Comparison of ENCODE assay signal across 9 cellular contexts in genomic region chr2:26184086-26184485, GRCh38. TPM values are rescaled to one million over a fixed set of nuclear protein-coding genes. Genes with fewer than 3 reads are reported as not detected.
DNase-seq lines count a peak whose midpoint lies in the region; ATAC-seq, FAIRE-seq and TF ChIP-seq lines count a peak whose summit lies in the region.
"Had no signal": no experiment of that assay in that cellular context is flagged by ENCODE, and none has a peak within 500 bp of the region (broad histone marks: within the 10 kb centered on the region; RNA-seq: fewer than 3 reads in every experiment).

No MANE protein-coding gene starts in this region.

- peak overlapping the region; percentile 84 for H3K23ac ChIP-seq in mesendoderm (ENCODE audit: low read length)

- no peak overlapping the region for H3K18ac ChIP-seq in mesendoderm (ENCODE audit: low read length)

- no peak overlapping the region for H2AK5ac ChIP-seq in mesendoderm (ENCODE audit: low read length)

- H3K36me3 ChIP-seq in bronchial epithelial cell (ENCODE audit: control insufficient read depth, insufficient read depth, low read length) (no peaks in the 10 kb centered on the region), mesendoderm (ENCODE audit: control insufficient read depth, insufficient read depth, low read length) (peaks cover 2% of the 10 kb centered on the region), thymus (ENCODE audit: control insufficient read depth, insufficient read depth) (no peaks in the 10 kb centered on the region)

- peak overlapping the region; percentile 88 for H3K4me2 ChIP-seq in mesendoderm (ENCODE audit: low read length)

- no peak overlapping the region for H2BK15ac ChIP-seq in mesendoderm (replicated peaks; ENCODE audit: low read depth)

- peaks cover 16% of the 10 kb centered on the region for H3K27me3 Mint-ChIP-seq in activated T-cell treated with anti-CD3 and anti-CD28 coated beads, Interleukin-2, amount 50 U/mL, for 72 hours (ENCODE audit: low read depth)

- H3K27ac ChIP-seq in mesendoderm (ENCODE audit: low read depth, low read length): no peak overlapping the region
- H3K27ac ChIP-seq in thymus (ENCODE audit: low read depth): no peak overlapping the region
- H3K27ac ChIP-seq: SK-N-MC had no signal

- in situ Hi-C loops in G401 (cut with HindIII; ENCODE audit: low sequenced_read_pairs): no loop called here

- H3K27me3 ChIP-seq in bronchial epithelial cell (ENCODE audit: control insufficient read depth, insufficient read depth, low read length) (no peaks in the 10 kb centered on the region), mesendoderm (ENCODE audit: insufficient read depth, low read length, poor library complexity) (no peaks in the 10 kb centered on the region), thymus (ENCODE audit: control insufficient read depth, insufficient read depth) (peaks cover 8% of the 10 kb centered on the region)

- DNase-seq in activated T-cell treated with anti-CD3 and anti-CD28 coated beads, Interleukin-2, amount 50 U/mL, for 72 hours: no peak
- no peak for DNase-seq in activated T-cell treated with anti-CD3 and anti-CD28 coated beads, Interleukin-2, amount 50 U/mL, for 1 hour
- DNase-seq in bronchial epithelial cell (ENCODE audit: low read depth) (no peak), mesendoderm (no peak), CD1c-positive myeloid dendritic cell (ENCODE audit: extremely low spot score) (no peak), G401 (ENCODE audit: low spot score) (no peak)

- no peaks in the 10 kb centered on the region for H3K9me3 ChIP-seq in thymus (ENCODE audit: control insufficient read depth)

- H4K8ac ChIP-seq in mesendoderm (ENCODE audit: low read depth, low read length): no peak overlapping the region

- peaks cover 3% of the 10 kb centered on the region for H3K4me1 ChIP-seq in mesendoderm (ENCODE audit: control insufficient read depth, low read depth, low read length)
- peaks cover 3% of the 10 kb centered on the region for H3K4me1 ChIP-seq in thymus (ENCODE audit: control insufficient read depth, insufficient read depth, low read length)

- H3K4me3 Mint-ChIP-seq in activated T-cell treated with anti-CD3 and anti-CD28 coated beads, Interleukin-2, amount 50 U/mL, for 72 hours: peak overlapping the region; percentile 68 to 70

- H3K79me2 ChIP-seq in mesendoderm (ENCODE audit: control insufficient read depth, insufficient read depth, low read length): no peaks in the 10 kb centered on the region

- WGBS in mesendoderm (ENCODE audit: extremely low coverage, insufficient coverage, low lambda C conversion rate): no CpG with 5 or more reads among the region's 35 CpGs
- WGBS in thymus: 74% methylated on average over 35 of the region's 35 CpGs

- no peak overlapping the region for H4K5ac ChIP-seq in mesendoderm (ENCODE audit: low read length)

- H3K4me3 ChIP-seq in bronchial epithelial cell (ENCODE audit: low read depth, low read length) (peak overlapping the region; percentile 27), mesendoderm (ENCODE audit: low read length) (no peak overlapping the region), thymus (ENCODE audit: low read length) (peak overlapping the region; percentile 55)
- H3K4me3 ChIP-seq: SK-N-MC had no signal

- H2BK120ac ChIP-seq in mesendoderm (ENCODE audit: low read depth, low read length): no peak overlapping the region

- no peak overlapping the region for H2BK5ac ChIP-seq in mesendoderm (ENCODE audit: low read length)

- H3K4ac ChIP-seq in mesendoderm (ENCODE audit: low read depth, low read length): no peak overlapping the region

- peak overlapping the region; percentile 92 for H3K56ac ChIP-seq in mesendoderm (ENCODE audit: low read length)

- H3K36me3 Mint-ChIP-seq in activated T-cell treated with anti-CD3 and anti-CD28 coated beads, Interleukin-2, amount 50 U/mL, for 72 hours (ENCODE audit: insufficient read depth in 2 of 2): no peaks in the 10 kb centered on the region

- ATAC-seq in activated T-cell treated with anti-CD3 and anti-CD28 coated beads, Interleukin-2, amount 50 U/mL, for 72 hours (replicated peaks in 1 of 2): no peak
- no peak for ATAC-seq in HG03108 (IDR thresholded peaks at IDR 0.05; ENCODE audit: unreplicated experiment)

- H3K27ac Mint-ChIP-seq in activated T-cell treated with anti-CD3 and anti-CD28 coated beads, Interleukin-2, amount 50 U/mL, for 72 hours: no peak overlapping the region

- no peaks in the 10 kb centered on the region for H3K9me3 Mint-ChIP-seq in activated T-cell treated with anti-CD3 and anti-CD28 coated beads, Interleukin-2, amount 50 U/mL, for 72 hours

- no peaks in the 10 kb centered on the region for H3K79me1 ChIP-seq in mesendoderm (ENCODE audit: low read length)

- peaks cover 11% of the 10 kb centered on the region for H3K4me1 Mint-ChIP-seq in activated T-cell treated with anti-CD3 and anti-CD28 coated beads, Interleukin-2, amount 50 U/mL, for 72 hours (ENCODE audit: low read depth)

- no peak for FAIRE-seq in bronchial epithelial cell (lab: Jason Lieb, UNC)

- H3K9ac ChIP-seq in mesendoderm (ENCODE audit: low read length): peak overlapping the region; percentile 77

- TF ChIP-seq CTCF in bronchial epithelial cell (IDR thresholded peaks at IDR 0.05; ENCODE audit: insufficient read depth, low read length, severe bottlenecking): no peak

RNA-seq across cellular contexts. Expression of gene GAREM2, which starts 11.2 kb away (rescaled TPM):
- 1 to 10 TPM; 1.4 to 1.9 TPM for total RNA-seq in activated T-cell treated with anti-CD3 and anti-CD28 coated beads, Interleukin-2, amount 50 U/mL, for 72 hours
- total RNA-seq in bronchial epithelial cell: under 0.01 and 0.13 TPM in 2 replicates
- 6.9 TPM for polyA plus RNA-seq in mesendoderm (2013, experiment 1 of 2)
- polyA plus RNA-seq in mesendoderm (2013, experiment 2 of 2): 9.5 TPM
- 0.59 TPM for polyA plus RNA-seq in thymus
- 8.6 and 12.8 TPM in 2 replicates for total RNA-seq in G401 (2014; rRNA removed; shearing (Covaris generic))
